Comparison of ENCODE assay signal across 31 cellular contexts in the genomic region with DNA sequence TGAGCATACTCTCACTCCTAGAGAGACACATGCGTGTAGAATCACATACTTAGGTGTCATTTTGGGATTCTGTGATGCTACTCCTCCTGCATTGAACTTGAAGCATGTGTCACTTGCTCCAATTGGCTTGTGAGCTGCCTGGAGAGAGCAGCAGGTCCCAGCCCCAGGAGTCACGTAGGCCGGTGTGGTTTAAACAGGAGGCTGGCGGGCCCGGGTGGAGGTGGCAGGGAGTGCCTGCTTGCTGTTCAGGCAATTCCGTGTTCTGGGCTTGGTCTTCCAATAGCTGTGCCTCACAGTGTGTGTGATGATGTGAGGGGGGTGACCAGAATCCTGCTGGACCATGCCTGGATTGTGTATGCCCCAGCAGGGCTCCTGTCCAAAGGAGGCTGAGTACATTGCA.
"Had no signal": no experiment of that assay in that cellular context is flagged by ENCODE, and none has a peak within 500 bp of the region (broad histone marks: within the 10 kb centered on the region; RNA-seq: fewer than 3 reads in every experiment).

No MANE protein-coding gene starts in this region.

- H3K36me3 ChIP-seq: adrenal gland, colonic mucosa had no signal

- H3K27ac Mint-ChIP-seq: activated B cell treated with CpG ODN at 0.5 μM for 24 hours; activated naive CD4-positive, alpha-beta T cell treated with anti-CD3 and anti-CD28 coated beads for 36 hours had no signal

- H3K4me1 Mint-ChIP-seq: activated B cell treated with CpG ODN at 0.5 μM for 24 hours had no signal

- ATAC-seq: activated CD4-positive, CD25-positive, alpha-beta regulatory T cell treated with anti-CD3 and anti-CD28 coated beads, Interleukin-2, amount 50 U/mL, for 24 hours; activated naive CD8-positive, alpha-beta T cell treated with anti-CD3 and anti-CD28 coated beads, Interleukin-2, amount 50 U/mL, for 24 hours; activated T-cell treated with anti-CD3 and anti-CD28 coated beads, Interleukin-2, amount 50 U/mL, for 72 hours; body of pancreas; T-helper 17 cell had no signal

- H3K9me3 ChIP-seq: adrenal gland, body of pancreas, colonic mucosa, esophagus squamous epithelium had no signal

- H3K27ac ChIP-seq: adrenal gland, body of pancreas, cardiac muscle cell, colonic mucosa, epithelial cell of prostate, esophagus squamous epithelium, WERI-Rb-1 had no signal

- H3K4me1 ChIP-seq: adrenal gland, body of pancreas, colonic mucosa, esophagus squamous epithelium had no signal

- H3K4me3 ChIP-seq: adrenal gland, body of pancreas, cardiac muscle cell, colonic mucosa, esophagus squamous epithelium had no signal

- H3K27me3 ChIP-seq: adrenal gland, body of pancreas, cardiac muscle cell, colonic mucosa, esophagus squamous epithelium had no signal

- DNase-seq: activated B cell treated with CpG ODN at 0.5 μM for 24 hours; activated CD4-positive, alpha-beta memory T cell treated with anti-CD3 and anti-CD28 coated beads, Interleukin-2, amount 10 ng/mL, durations not matched to agents 7 days and 5 days; activated CD4-positive, alpha-beta T cell treated with anti-CD3 and anti-CD28 coated beads, Interleukin-2, amount 10 ng/mL, durations not matched to agents 7 days and 5 days; activated CD4-positive, alpha-beta T cell treated with anti-CD3 and anti-CD28 coated beads, Interleukin-2, amount 50 U/mL, for 4 hours; activated CD8-positive, alpha-beta memory T cell treated with anti-CD3 and anti-CD28 coated beads, Interleukin-2, amount 50 U/mL, for 48 hours; activated effector memory CD4-positive, alpha-beta T cell treated with anti-CD3 and anti-CD28 coated beads, Interleukin-2, amount 50 U/mL, for 16 hours; activated naive CD4-positive, alpha-beta T cell treated with anti-CD3 and anti-CD28 coated beads for 36 hours; activated naive CD8-positive, alpha-beta T cell treated with anti-CD3 and anti-CD28 coated beads for 36 hours; activated naive CD8-positive, alpha-beta T cell treated with anti-CD3 and anti-CD28 coated beads, Interleukin-2, amount 50 U/mL, for 24 hours; activated T-cell treated with anti-CD3 and anti-CD28 coated beads for 4 hours; activated T-cell treated with anti-CD3 and anti-CD28 coated beads, Interleukin-2, amount 50 U/mL, for 24 hours; activated T-cell treated with anti-CD3 and anti-CD28 coated beads, Interleukin-2, amount 50 U/mL, for 72 hours; adrenal gland; amygdala; aorta; body of pancreas; central memory CD4-positive, alpha-beta T cell; cerebellar nuclear complex; colonic mucosa; effector CD8-positive, alpha-beta T cell; esophagus squamous epithelium; foreskin melanocyte; T-helper 1 cell; T-helper 17 cell; T1000; WERI-Rb-1 had no signal

- H3K9me3 Mint-ChIP-seq: activated B cell treated with CpG ODN at 0.5 μM for 24 hours; activated CD4-positive, alpha-beta memory T cell treated with anti-CD3 and anti-CD28 coated beads, Interleukin-2, amount 10 ng/mL, durations not matched to agents 7 days and 5 days; activated CD4-positive, alpha-beta T cell treated with anti-CD3 and anti-CD28 coated beads, Interleukin-2, amount 10 ng/mL, durations not matched to agents 7 days and 5 days; activated naive CD4-positive, alpha-beta T cell treated with anti-CD3 and anti-CD28 coated beads for 36 hours; activated naive CD4-positive, alpha-beta T cell treated with anti-CD3 and anti-CD28 coated beads, Interleukin-2, amount 50 U/mL, for 24 hours; activated naive CD8-positive, alpha-beta T cell treated with anti-CD3 and anti-CD28 coated beads for 36 hours; activated naive CD8-positive, alpha-beta T cell treated with anti-CD3 and anti-CD28 coated beads, Interleukin-2, amount 50 U/mL, for 24 hours; activated T-cell treated with anti-CD3 and anti-CD28 coated beads, Interleukin-2, amount 50 U/mL, for 24 hours; activated T-cell treated with anti-CD3 and anti-CD28 coated beads, Interleukin-2, amount 50 U/mL, for 72 hours; T-helper 2 cell treated with Interferon-gamma antibody and Interleukin-4, amounts not matched to agents 5 μg/mL and 100 μg/mL, for 36 hours had no signal

- H3K4me3 Mint-ChIP-seq: activated B cell treated with CpG ODN at 0.5 μM for 24 hours; activated CD4-positive, alpha-beta memory T cell treated with anti-CD3 and anti-CD28 coated beads, Interleukin-2, amount 10 ng/mL, durations not matched to agents 7 days and 5 days; activated CD4-positive, alpha-beta T cell treated with anti-CD3 and anti-CD28 coated beads, Interleukin-2, amount 10 ng/mL, durations not matched to agents 7 days and 5 days; activated naive CD4-positive, alpha-beta T cell treated with anti-CD3 and anti-CD28 coated beads for 36 hours; activated naive CD4-positive, alpha-beta T cell treated with anti-CD3 and anti-CD28 coated beads, Interleukin-2, amount 50 U/mL, for 24 hours; activated naive CD8-positive, alpha-beta T cell treated with anti-CD3 and anti-CD28 coated beads for 36 hours; activated naive CD8-positive, alpha-beta T cell treated with anti-CD3 and anti-CD28 coated beads, Interleukin-2, amount 50 U/mL, for 24 hours; activated T-cell treated with anti-CD3 and anti-CD28 coated beads, Interleukin-2, amount 50 U/mL, for 24 hours; activated T-cell treated with anti-CD3 and anti-CD28 coated beads, Interleukin-2, amount 50 U/mL, for 72 hours; T-helper 17 cell; T-helper 2 cell treated with Interferon-gamma antibody and Interleukin-4, amounts not matched to agents 5 μg/mL and 100 μg/mL, for 36 hours had no signal

- H3K27me3 Mint-ChIP-seq: activated B cell treated with CpG ODN at 0.5 μM for 24 hours; activated CD4-positive, alpha-beta memory T cell treated with anti-CD3 and anti-CD28 coated beads, Interleukin-2, amount 10 ng/mL, durations not matched to agents 7 days and 5 days; activated CD4-positive, alpha-beta T cell treated with anti-CD3 and anti-CD28 coated beads, Interleukin-2, amount 10 ng/mL, durations not matched to agents 7 days and 5 days; activated naive CD4-positive, alpha-beta T cell treated with anti-CD3 and anti-CD28 coated beads, Interleukin-2, amount 50 U/mL, for 24 hours; activated naive CD8-positive, alpha-beta T cell treated with anti-CD3 and anti-CD28 coated beads for 36 hours; activated naive CD8-positive, alpha-beta T cell treated with anti-CD3 and anti-CD28 coated beads, Interleukin-2, amount 50 U/mL, for 24 hours; activated T-cell treated with anti-CD3 and anti-CD28 coated beads, Interleukin-2, amount 50 U/mL, for 24 hours; T-helper 17 cell had no signal
